ENCODE assay signal across 12 cellular contexts in the genomic region with DNA sequence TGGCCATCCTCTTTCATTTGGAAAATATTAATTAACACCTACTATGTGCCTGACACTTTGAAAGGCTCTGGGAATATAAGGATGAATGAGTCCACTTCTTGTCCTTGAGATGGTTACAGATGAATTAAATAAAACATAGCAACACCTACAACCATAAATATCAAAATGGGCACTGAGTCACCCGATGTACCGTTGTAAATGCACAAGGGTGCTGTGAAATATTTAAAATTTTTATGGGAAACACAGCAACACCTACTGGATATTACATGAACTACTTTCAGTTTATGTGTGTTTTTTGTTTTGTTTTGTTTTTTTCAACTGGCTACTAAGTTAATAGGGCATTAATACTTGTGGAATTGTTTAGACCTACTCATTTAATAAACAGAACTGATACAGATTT.
A peak's percentile ranks its signal among the peaks of the same experiment; 100 is the strongest.
DNase-seq lines count a peak whose midpoint lies in the region; ATAC-seq and TF ChIP-seq lines count a peak whose summit lies in the region.
"Had no signal": no experiment of that assay in that cellular context is flagged by ENCODE, and none has a peak within 500 bp of the region (broad histone marks: within the 10 kb centered on the region; RNA-seq: fewer than 3 reads in every experiment).

No MANE protein-coding gene starts in this region.

- no peak for ATAC-seq in HG03442 (IDR thresholded peaks at IDR 0.05; ENCODE audit: unreplicated experiment)

- DNase-seq in ACHN (peak; percentile 50), H4 (ENCODE audit: low spot score) (peak; percentile 12), RWPE1 (ENCODE audit: low spot score) (peak; percentile 1), fibroblast of villous mesenchyme (ENCODE audit: low read depth) (peak; percentile 12), head of caudate nucleus (no peak), NCI-H1417 (lab: John Stamatoyannopoulos, UW) (no peak)
- no peak for DNase-seq in activated effector memory CD4-positive, alpha-beta T cell treated with Interleukin-2 at 50 U/mL for 16 hours
- DNase-seq: activated naive CD4-positive, alpha-beta T cell treated with anti-CD3 and anti-CD28 coated beads, Interleukin-2, amount 50 U/mL, for 16 hours; DMS79 treated with DMSO at 0.1 percent for 48 hours; esophagus squamous epithelium; NK-92 treated with Interleukin-12 subunit alpha and Interleukin-12 subunit beta, amount 100 ng/mL, for 24 hours had no signal

- POLR2A ChIA-PET in RWPE1 (lab: Yijun Ruan, JAX; ENCODE audit: low non-redundant PET): no interaction called here

- CTCF ChIA-PET in RWPE1 (lab: Yijun Ruan, JAX): no interaction called here

- in situ Hi-C loops in ACHN (cut with HindIII; ENCODE audit: low pct_ligation_motif_present, low pct_unique_long_range_greater_than_20kb, low sequenced_read_pairs): no loop called here

- no peak overlapping the region for H3K27ac ChIP-seq in RWPE1
- H3K27ac ChIP-seq: esophagus squamous epithelium had no signal

- H3K4me3 ChIP-seq in fibroblast of villous mesenchyme (ENCODE audit: low read depth, low read length): no peak overlapping the region
- H3K4me3 ChIP-seq: esophagus squamous epithelium had no signal

- intact Hi-C loops in head of caudate nucleus (cut with DNase I): no loop called here

- 0 out of 2 replicates have a peak, but pooled peaks have one; percentile 10 for TF ChIP-seq CTCF in RWPE1 (conservative IDR thresholded peaks at IDR 0.05; ENCODE audit: low read depth)
- peak; percentile 28 for TF ChIP-seq CTCF in fibroblast of villous mesenchyme (IDR thresholded peaks at IDR 0.05; ENCODE audit: insufficient read depth, low read depth, low read length)

Comparison
In these comparisons a context has a peak if more than half of its experiments do, and no peak if none do; other contexts are left out.
1. DNase-seq: peak in ACHN (single experiment), H4 (single experiment), RWPE1 (single experiment) and fibroblast of villous mesenchyme (single experiment); none in activated effector memory CD4-positive, alpha-beta T cell treated with Interleukin-2 at 50 U/mL for 16 hours (single experiment), head of caudate nucleus (0 of 42) and NCI-H1417 (0 of 3).